In the genomic region with DNA sequence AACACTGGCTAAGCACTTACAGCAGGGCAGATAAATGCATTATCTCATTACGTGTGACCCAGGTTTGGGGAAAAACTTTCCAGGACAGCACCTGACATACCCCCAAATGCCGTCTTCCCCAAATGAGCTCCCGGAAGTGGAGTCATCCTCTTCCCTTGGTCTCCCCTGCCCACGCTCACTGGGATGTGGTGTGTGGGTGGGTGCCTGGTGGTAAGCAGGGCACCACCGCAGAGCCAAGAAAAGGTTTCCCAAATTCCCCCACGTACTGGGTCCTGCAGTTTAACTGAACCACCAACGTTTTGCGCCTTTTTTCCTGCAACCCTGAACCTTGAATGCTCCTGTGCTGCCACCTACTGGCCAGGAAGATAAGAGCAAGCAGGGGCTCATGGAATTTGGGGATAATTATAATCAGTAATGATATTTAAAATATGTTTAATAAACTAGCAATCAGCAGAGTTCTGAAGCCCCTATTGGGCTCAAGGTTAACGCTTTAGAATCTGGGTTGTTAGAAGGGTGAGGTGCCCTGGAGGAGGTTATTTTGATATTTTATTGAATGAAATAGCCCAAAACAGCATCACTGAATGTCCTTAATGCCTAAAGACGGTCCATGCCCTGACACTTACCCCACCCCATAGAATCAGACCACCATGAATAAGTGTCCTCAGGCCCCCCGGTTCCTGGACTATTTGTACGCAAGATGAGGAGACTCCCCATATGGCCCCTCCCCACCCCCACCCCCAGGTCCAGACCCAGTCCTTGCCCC, we compare ENCODE assay signal across 8 cellular contexts. TPM values are rescaled to one million over a fixed set of nuclear protein-coding genes. Genes with fewer than 3 reads are reported as not detected.
DNase-seq lines count a peak whose midpoint lies in the region; ATAC-seq, FAIRE-seq and TF ChIP-seq lines count a peak whose summit lies in the region.

No MANE protein-coding gene starts in this region.

- no TSS peak for BruUV-seq in GM12878 (replicated peaks; lab: Mats Ljungman, UMichigan)

- H3K9ac ChIP-seq in GM12878 (ENCODE audit: control insufficient read depth, insufficient read depth, low read length): no peak overlapping the region

- DNase-seq in GM03348 (ENCODE audit: low spot score) (peak; percentile 82), NCI-H128 (lab: John Stamatoyannopoulos, UW; ENCODE audit: unreplicated experiment) (peak; percentile 35), T-helper 9 cell (peak; percentile 60), GM12878 (ENCODE audit: low read depth, low spot score) (no peak), inferior parietal cortex (ENCODE audit: extremely low spot score) (peak; percentile 89)
- DNase-seq in stimulated activated CD4-positive, alpha-beta T cell treated with anti-CD3 and anti-CD28 coated beads, Interleukin-1b, Interleukin-23, amount 100 ng/mL, for 48 hours: peak; percentile 56

- no peaks in the 10 kb centered on the region for H3K9me3 ChIP-seq in GM12878 (replicated peaks; ENCODE audit: control insufficient read depth, insufficient read depth, low read length)

- no peak overlapping the region for H3K4me3 ChIP-seq in GM12878

- peak; percentile 57 for FAIRE-seq in GM12878 (lab: Jason Lieb, UNC)

- TF ChIP-seq RAD21 in GM12878 (IDR thresholded peaks at IDR 0.05; ENCODE audit: insufficient read depth, low read depth, low read length): peak; percentile 80

- TF ChIP-seq CTCF in GM12878 (IDR thresholded peaks at IDR 0.05 in 2 of 3, conservative IDR thresholded peaks at IDR 0.05 in 1 of 3; ENCODE audit: control insufficient read depth in 2 of 3, extremely low read depth in 1 of 3, insufficient read depth in 1 of 3, low read depth in 3 of 3, low read length in 3 of 3): peak; percentile 80 to 89 (median 85)

- CTCF ChIA-PET in GM12878 (lab: Yijun Ruan, JAX): interaction anchor here (0.6 to 3.1 kb wide), 19 partner anchors 9 to 717 kb away, joined by 3 to 15 read pairs (median 4); a partner anchor contains a TSS

- intact Hi-C loops in GM12878 (cut with micrococcal nuclease; ENCODE audit: unreplicated experiment): loop anchor here (1.0 kb wide), 1 partner anchor 212 kb away; no protein-coding TSS in a partner anchor

- H3K27ac ChIP-seq in GM12878 (ENCODE audit: control insufficient read depth, insufficient read depth): no peak overlapping the region

- no peak for TF ChIP-seq POLR2A in GM12878 (IDR thresholded peaks at IDR 0.05; ENCODE audit: low read depth, low read length)

- no peak overlapping the region for H2AFZ ChIP-seq in GM12878 (ENCODE audit: control insufficient read depth, low read depth, low read length)

- RAD21 ChIA-PET in GM12878 (lab: Charles Lee; ENCODE audit: unreplicated experiment): interaction anchor here (1.5 kb wide), 1 partner anchor 212 kb away, joined by 8 read pairs; no protein-coding TSS in a partner anchor

- SMC1A ChIA-PET in GM12878 (lab: Charles Lee; ENCODE audit: uncharacterized antibody, unreplicated experiment): interaction anchor here (0.9 kb wide), 1 partner anchor 21 kb away, joined by 3 read pairs; no protein-coding TSS in a partner anchor

- in situ Hi-C loops in GM12878 (cut with MboI): no loop called here

- no peaks in the 10 kb centered on the region for H3K36me3 ChIP-seq in GM12878 (ENCODE audit: control insufficient read depth in 2 of 2, insufficient read depth in 2 of 2, low read length in 1 of 2)

- H3K4me1 ChIP-seq in GM12878 (ENCODE audit: control insufficient read depth, insufficient read depth, low read length): no peaks in the 10 kb centered on the region

- peak; percentile 55; the same call in 2 of the 3 replicates for ATAC-seq in GM12878
- ATAC-seq in GM19023 (IDR thresholded peaks at IDR 0.05; ENCODE audit: unreplicated experiment): no peak
- no peak for ATAC-seq in HG03108 (IDR thresholded peaks at IDR 0.05; ENCODE audit: unreplicated experiment)

- 19% methylated on average over 12 of the region's 12 CpGs for WGBS in GM12878 (ENCODE audit: insufficient coverage, insufficient replicate concordance, low lambda C conversion rate, missing lambda C conversion rate)

- POLR2A ChIA-PET in GM12878 (lab: Charles Lee): no interaction called here

- no peak overlapping the region for H3K4me2 ChIP-seq in GM12878 (ENCODE audit: control insufficient read depth, insufficient read depth)

- TF ChIP-seq EP300 in GM12878 (IDR thresholded peaks at IDR 0.05; ENCODE audit: borderline replicate concordance in 1 of 2, control insufficient read depth in 1 of 2, low read depth in 2 of 2, low read length in 2 of 2): no peak

- no peaks in the 10 kb centered on the region for H4K20me1 ChIP-seq in GM12878 (ENCODE audit: control insufficient read depth, insufficient read depth)

- H3K27me3 ChIP-seq in GM12878 (replicated peaks in 1 of 2; ENCODE audit: control insufficient read depth in 2 of 2, insufficient read depth in 2 of 2, low read length in 1 of 2): no peaks in the 10 kb centered on the region; a peak in 1 of 4 replicates

- no peaks in the 10 kb centered on the region for H3K79me2 ChIP-seq in GM12878 (ENCODE audit: control insufficient read depth, insufficient read depth, low read length)

TF ChIP-seq in GM12878, 131 proteins besides CTCF, POLR2A, EP300 and RAD21:
- TF ChIP-seq RB1 (IDR thresholded peaks at IDR 0.05; ENCODE audit: borderline replicate concordance) (peak; percentile 64; the same call in 1 of the 2 replicates), IKZF2 (IDR thresholded peaks at IDR 0.05) (no peak), SMC3 (IDR thresholded peaks at IDR 0.05; ENCODE audit: borderline replicate concordance, low read length) (peak; percentile 51; the same call in 1 of the 2 replicates)

RNA-seq across cellular contexts. Expression of a gene that starts 8.0 kb away (rescaled TPM):
- total RNA-seq in GM12878 (2013; cell fraction: nucleolus; rRNA removed): not detected in 2 replicates
- total RNA-seq in GM12878 (2014; rRNA removed): not detected in 2 replicates
- not detected in 2 replicates for total RNA-seq in GM12878 (2014; rRNA removed; fragmentation: Illumina TruSeq; extraction: Trizol)
- not detected in 2 replicates for total RNA-seq in GM12878 (2021)
- polyA plus RNA-seq in GM12878 (2011; ENCODE audit: low read depth): not detected
- polyA plus RNA-seq in GM12878 (2011; rRNA removed): not detected in 2 replicates
- not detected in 2 replicates for polyA plus RNA-seq in GM12878 (2011; cell fraction: cytosol; rRNA removed)
- not detected in 2 replicates for polyA plus RNA-seq in GM12878 (2011; cell fraction: nucleus; rRNA removed)
- polyA plus RNA-seq in GM12878 (2012): not detected in 2 replicates
- polyA plus RNA-seq in GM12878 (2014; fragmentation: Illumina TruSeq; extraction: Trizol): not detected in 2 replicates
- polyA plus RNA-seq in GM12878 (2014; fragmentation: Nextera tagmentation; extraction: Ambion mirVana): not detected
- not detected in 2 replicates for polyA plus RNA-seq in GM12878 (2014; rRNA removed)
- not detected for polyA plus RNA-seq in GM12878 (2016; fragmentation: Nextera tagmentation; extraction: Ambion mirVana)
- not detected in 2 replicates for polyA minus RNA-seq in GM12878 (2011; rRNA and poly(A)+ RNA removed)
- polyA minus RNA-seq in GM12878 (2011; cell fraction: cytosol; rRNA and poly(A)+ RNA removed): not detected in 2 replicates
- polyA minus RNA-seq in GM12878 (2011; cell fraction: nucleus; rRNA and poly(A)+ RNA removed): not detected in 2 replicates

RNA-seq across cellular contexts. Expression of a gene that starts 41.6 kb away (rescaled TPM):
- not detected in 2 replicates for total RNA-seq in GM12878 (2013; cell fraction: nucleolus; rRNA removed)
- total RNA-seq in GM12878 (2014; rRNA removed) (under 0.01 TPM in 1 of 2 replicates, not detected in the other), GM12878 (2014; rRNA removed; fragmentation: Illumina TruSeq; extraction: Trizol) (not detected in 2 replicates), GM12878 (2021) (0.03 TPM in 1 of 2 replicates, not detected in the other)
- polyA plus RNA-seq in GM12878 (2011; ENCODE audit: low read depth): not detected
- polyA plus RNA-seq in GM12878 (2011; rRNA removed) (not detected in 2 replicates), GM12878 (2014; fragmentation: Illumina TruSeq; extraction: Trizol) (not detected in 2 replicates), GM12878 (2014; fragmentation: Nextera tagmentation; extraction: Ambion mirVana) (not detected), GM12878 (2014; rRNA removed) (not detected in 2 replicates), GM12878 (2016; fragmentation: Nextera tagmentation; extraction: Ambion mirVana) (under 1 TPM in 1 of 2 experiments, not detected in 1; 0.05 TPM)
- 0.01 TPM in 1 of 2 replicates, not detected in the other for polyA plus RNA-seq in GM12878 (2011; cell fraction: cytosol; rRNA removed)
- polyA plus RNA-seq in GM12878 (2011; cell fraction: nucleus; rRNA removed): not detected in 2 replicates
- polyA plus RNA-seq in GM12878 (2012): 0.06 and 0.08 TPM in 2 replicates
- polyA minus RNA-seq in GM12878 (2011; rRNA and poly(A)+ RNA removed): not detected in 2 replicates
- not detected in 2 replicates for polyA minus RNA-seq in GM12878 (2011; cell fraction: cytosol; rRNA and poly(A)+ RNA removed)
- polyA minus RNA-seq in GM12878 (2011; cell fraction: nucleus; rRNA and poly(A)+ RNA removed): not detected in 2 replicates
